22 cellular contexts compared by ENCODE assay signal in genomic region chr16:87597324-87597830, GRCh38. TPM values are rescaled to one million over a fixed set of nuclear protein-coding genes. Genes with fewer than 3 reads are reported as not detected.
"Had no signal": no experiment of that assay in that cellular context is flagged by ENCODE, and none has a peak within 500 bp of the region (broad histone marks: within the 10 kb centered on the region; RNA-seq: fewer than 3 reads in every experiment).

No MANE protein-coding gene starts in this region.

- H3K9me3 ChIP-seq: MG63 had no signal

- DNase-seq: Karpas-422, KG1, MG63, NCI-H1092 treated with DMSO at 0.1 percent for 48 hours, NCI-H1436, NCI-H187, NCI-H2029, NCI-H2081 treated with DMSO at 0.1 percent for 48 hours, NCI-H2171, NCI-H226, NCI-H446, NCI-H510A, NCI-H524 treated with DMSO at 0.1 percent for 48 hours, NCI-H69, NCI-H774, Right ventricle myocardium superior, RPMI8226, SIG-M5 had no signal

- H3K27me3 ChIP-seq: MG63 had no signal

- H3K4me3 ChIP-seq: MG63, SJSA1, SK-N-MC had no signal

- H3K4me1 ChIP-seq: SJSA1 had no signal

- H3K36me3 ChIP-seq: MG63, SJSA1 had no signal

- FAIRE-seq: RCC 7860 had no signal

- H3K27ac ChIP-seq: SJSA1, SK-N-MC had no signal

RNA-seq across cellular contexts. Expression of gene JPH3, which starts 4.9 kb away (rescaled TPM):
- total RNA-seq: HT-29 had no signal
